In genomic region chr3:133943639-133944131, GRCh38 we compare ENCODE assay signal across 10 cellular contexts.
A peak's percentile ranks its signal among the peaks of the same experiment; 100 is the strongest.
DNase-seq lines count a peak whose midpoint lies in the region; ATAC-seq and TF ChIP-seq lines count a peak whose summit lies in the region.
"Had no signal": no experiment of that assay in that cellular context is flagged by ENCODE, and none has a peak within 500 bp of the region (broad histone marks: within the 10 kb centered on the region; RNA-seq: fewer than 3 reads in every experiment).

No MANE protein-coding gene starts in this region.

- CTCF ChIA-PET in AG04449 (lab: Yijun Ruan, JAX): interaction anchor here (1.4 to 3.4 kb wide), 3 partner anchors 12 to 269 kb away, joined by 3 to 17 read pairs (median 4); no protein-coding TSS in a partner anchor

- ATAC-seq in GM19324 (IDR thresholded peaks at IDR 0.05; ENCODE audit: low FRiP score, unreplicated experiment) (no peak), GM18498 (IDR thresholded peaks at IDR 0.05; ENCODE audit: unreplicated experiment) (no peak)

- peak; percentile 68 for DNase-seq in AG04449 (ENCODE audit: low read depth, low spot score)
- DNase-seq in Kasumi-1 (lab: John Stamatoyannopoulos, UW): peak; percentile 70 to 80
- DNase-seq in astrocyte of the hippocampus (ENCODE audit: low read depth, low spot score): peak; percentile 94
- peak; percentile 91 for DNase-seq in kidney tubule cell (ENCODE audit: low spot score)
- DNase-seq in GM19240 (ENCODE audit: insufficient read length, low spot score): no peak
- DNase-seq in activated T-cell treated with anti-CD3 and anti-CD28 coated beads for 4 hours: no peak
- DNase-seq: COR-L47 had no signal

- TF ChIP-seq CTCF in AG04449 (IDR thresholded peaks at IDR 0.05; ENCODE audit: insufficient read depth, low read length, missing control alignments): no peak

- POLR2A ChIA-PET in AG04449 (lab: Yijun Ruan, JAX): no interaction called here

- no peak overlapping the region for H3K4me3 ChIP-seq in AG04449 (ENCODE audit: low read depth, low read length)
- H3K4me3 ChIP-seq: SK-N-MC had no signal

Comparison
In these comparisons a context has a peak if more than half of its experiments do, and no peak if none do; other contexts are left out.
1. DNase-seq: peak in AG04449 (single experiment), Kasumi-1 (2 of 2), astrocyte of the hippocampus (single experiment) and kidney tubule cell (single experiment); none in GM19240 (single experiment) and activated T-cell treated with anti-CD3 and anti-CD28 coated beads for 4 hours (single experiment).